13 cellular contexts compared by ENCODE assay signal in the genomic region with DNA sequence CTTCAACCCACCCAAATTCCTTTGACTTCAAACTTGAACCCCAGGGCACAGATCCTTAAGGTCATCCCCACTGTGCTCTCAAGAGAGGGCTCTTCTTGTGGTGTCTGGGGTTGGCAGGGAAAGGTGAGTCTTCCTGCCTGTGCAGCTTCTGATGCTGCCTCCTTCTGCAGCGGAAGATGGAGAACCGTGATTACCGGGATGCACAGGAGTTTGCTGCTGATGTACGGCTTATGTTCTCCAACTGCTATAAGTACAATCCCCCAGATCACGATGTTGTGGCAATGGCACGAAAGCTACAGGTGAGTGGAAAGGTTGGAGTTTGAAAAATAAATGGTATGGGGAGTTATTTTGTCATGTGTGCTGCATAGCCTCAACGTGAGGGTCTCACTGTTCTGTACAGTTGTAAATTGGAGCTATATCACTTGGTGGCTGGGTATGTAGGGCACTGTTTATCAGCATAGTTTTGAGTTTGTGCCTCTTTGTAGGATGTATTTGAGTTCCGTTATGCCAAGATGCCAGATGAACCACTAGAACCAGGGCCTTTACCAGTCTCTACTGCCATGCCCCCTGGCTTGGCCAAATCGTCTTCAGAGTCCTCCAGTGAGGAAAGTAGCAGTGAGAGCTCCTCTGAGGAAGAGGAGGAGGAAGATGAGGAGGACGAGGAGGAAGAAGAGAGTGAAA. TPM values are rescaled to one million over a fixed set of nuclear protein-coding genes. Genes with fewer than 3 reads are reported as not detected.
DNase-seq lines count a peak whose midpoint lies in the region; ATAC-seq and TF ChIP-seq lines count a peak whose summit lies in the region.
"Had no signal": no experiment of that assay in that cellular context is flagged by ENCODE, and none has a peak within 500 bp of the region (broad histone marks: within the 10 kb centered on the region; RNA-seq: fewer than 3 reads in every experiment).

No MANE protein-coding gene starts in this region.

- H3K4me1 ChIP-seq in CD8-positive, alpha-beta T cell (ENCODE audit: insufficient read depth, low read length), result peaks cover 35% of the 10 kb centered on the region
- H3K4me1 ChIP-seq in KMS-11 (ENCODE audit: low read depth, poor library complexity, severe bottlenecking) (peaks cover 26% of the 10 kb centered on the region), osteoblast (ENCODE audit: insufficient read depth, low read length) (peaks cover 26% of the 10 kb centered on the region)

- H3K9me3 Mint-ChIP-seq in CD8-positive, alpha-beta T cell, result no peaks in the 10 kb centered on the region

- no peak overlapping the region for H3K4me3 ChIP-seq in CD8-positive, alpha-beta T cell (ENCODE audit: low read depth, low read length)
- no peak overlapping the region for H3K4me3 ChIP-seq in KMS-11 (IDR thresholded peaks at IDR 0.05; ENCODE audit: insufficient read depth, low read depth, low read length)
- H3K4me3 ChIP-seq in brain microvascular endothelial cell (ENCODE audit: low read depth, low read length), result peak overlapping the region; percentile 12
- no peak overlapping the region for H3K4me3 ChIP-seq in osteoblast (ENCODE audit: insufficient read depth, low read length)
- H3K4me3 ChIP-seq: lower lobe of right lung, upper lobe of right lung had no signal

- no peak overlapping the region for H3K9ac ChIP-seq in KMS-11

- ATAC-seq in CD8-positive, alpha-beta T cell, result no peak
- ATAC-seq: heart right ventricle, lower lobe of right lung, upper lobe of right lung had no signal

- H3K4me3 Mint-ChIP-seq in CD8-positive, alpha-beta T cell, result no peak overlapping the region

- H3K27ac ChIP-seq in CD8-positive, alpha-beta T cell (ENCODE audit: low read depth, low read length), result no peak overlapping the region
- no peak overlapping the region for H3K27ac ChIP-seq in KMS-11
- H3K27ac ChIP-seq in brain microvascular endothelial cell, result no peak overlapping the region
- no peak overlapping the region for H3K27ac ChIP-seq in osteoblast (ENCODE audit: low read depth, low read length)
- H3K27ac ChIP-seq: heart right ventricle, lower lobe of right lung, upper lobe of right lung had no signal

- no peak for TF ChIP-seq CTCF in CD8-positive, alpha-beta T cell (IDR thresholded peaks at IDR 0.05)
- TF ChIP-seq CTCF in KMS-11 (conservative IDR thresholded peaks at IDR 0.05; ENCODE audit: low read depth, low read length) (0 out of 2 replicates have a peak, but pooled peaks have one; percentile 15), brain microvascular endothelial cell (IDR thresholded peaks at IDR 0.05; ENCODE audit: low read depth, low read length, missing control alignments) (no peak), osteoblast (IDR thresholded peaks at IDR 0.05; ENCODE audit: extremely low read depth, low read depth, low read length) (no peak)

- H3K4me1 Mint-ChIP-seq in CD8-positive, alpha-beta T cell (ENCODE audit: low read depth), result peaks cover 55% of the 10 kb centered on the region

- no peaks in the 10 kb centered on the region for H3K27me3 Mint-ChIP-seq in CD8-positive, alpha-beta T cell (ENCODE audit: low read depth)

- no peaks in the 10 kb centered on the region for H3K27me3 ChIP-seq in CD8-positive, alpha-beta T cell (ENCODE audit: insufficient read depth, low read length)
- H3K27me3 ChIP-seq in KMS-11 (ENCODE audit: insufficient read depth, low read depth) (no peaks in the 10 kb centered on the region), brain microvascular endothelial cell (replicated peaks) (no peaks in the 10 kb centered on the region), osteoblast (ENCODE audit: insufficient read depth, low read length) (no peaks in the 10 kb centered on the region)
- H3K27me3 ChIP-seq: heart right ventricle, upper lobe of right lung had no signal

- peaks cover 74% of the 10 kb centered on the region for H3K36me3 ChIP-seq in CD8-positive, alpha-beta T cell (ENCODE audit: insufficient read depth, low read length)
- H3K36me3 ChIP-seq in KMS-11 (ENCODE audit: insufficient read depth) (peaks cover 51% of the 10 kb centered on the region; the same call in 1 of the 2 replicates), brain microvascular endothelial cell (replicated peaks) (peaks cover 95% of the 10 kb centered on the region), osteoblast (ENCODE audit: insufficient read depth, low read length) (peaks cover 99% of the 10 kb centered on the region)

- H3K9me3 ChIP-seq in CD8-positive, alpha-beta T cell (ENCODE audit: low read length), result no peaks in the 10 kb centered on the region
- no peaks in the 10 kb centered on the region for H3K9me3 ChIP-seq in osteoblast (ENCODE audit: low read depth, low read length)
- H3K9me3 ChIP-seq: heart right ventricle, lower lobe of right lung, upper lobe of right lung had no signal

- H4K20me1 ChIP-seq in KMS-11 (ENCODE audit: insufficient read depth), result peaks cover 75% of the 10 kb centered on the region
- H4K20me1 ChIP-seq in osteoblast (ENCODE audit: insufficient read depth, low read length), result peaks cover 85% of the 10 kb centered on the region

- H3K79me2 ChIP-seq in KMS-11 (ENCODE audit: insufficient read depth, low read depth), result peaks cover 71% of the 10 kb centered on the region
- H3K79me2 ChIP-seq in osteoblast (ENCODE audit: insufficient read depth, low read length), result peaks cover 81% of the 10 kb centered on the region

- CTCF ChIA-PET in CD8-positive, alpha-beta T cell (lab: Charles Lee), result interaction anchor here (0.9 to 30.1 kb wide), 6 partner anchors 10 to 109 kb away, joined by 3 to 662 read pairs (median 5); a partner anchor contains a TSS

- intact Hi-C loops in CD8-positive, alpha-beta T cell (cut with DNase I, micrococcal nuclease), result no loop called here

- no peak overlapping the region for H3K4me2 ChIP-seq in KMS-11
- peak overlapping the region; percentile 10 for H3K4me2 ChIP-seq in osteoblast (ENCODE audit: insufficient read depth, low read length)

- peak overlapping the region; percentile 34 for H3K27ac Mint-ChIP-seq in CD8-positive, alpha-beta T cell

- H2AFZ ChIP-seq in KMS-11 (ENCODE audit: low read depth) (no peak overlapping the region), osteoblast (ENCODE audit: low read length) (no peak overlapping the region)

- in situ Hi-C loops in brain microvascular endothelial cell (cut with HindIII; ENCODE audit: low pct_ligation_motif_present, low sequenced_read_pairs), result no loop called here

- H3K36me3 Mint-ChIP-seq in CD8-positive, alpha-beta T cell, result peaks cover 97% of the 10 kb centered on the region

- POLR2A ChIA-PET in CD8-positive, alpha-beta T cell (lab: Charles Lee), result interaction anchor here (0.6 to 9.3 kb wide), 4 partner anchors 13 to 138 kb away, joined by 3 to 81 read pairs (median 6); a partner anchor contains a TSS

- DNase-seq in CD8-positive, alpha-beta T cell, result no peak
- DNase-seq in brain microvascular endothelial cell (no peak), osteoblast (ENCODE audit: insufficient read length, low spot score, missing footprints) (no peak), NCI-H187 treated with DMSO at 0.1 percent for 48 hours (lab: John Stamatoyannopoulos, UW) (no peak), dedifferentiated amniotic fluid mesenchymal stem cell (ENCODE audit: extremely low spot score) (no peak)
- DNase-seq in stimulated activated CD4-positive, alpha-beta T cell treated with anti-CD3 and anti-CD28 coated beads, Interleukin-2, amount 100 ng/mL, for 24 hours, result no peak
- DNase-seq: DMS79 treated with DMSO at 0.1 percent for 48 hours; effector CD8-positive, alpha-beta T cell; heart right ventricle; lower lobe of right lung; upper lobe of right lung had no signal

RNA-seq across cellular contexts. Expression of a gene that starts 9.0 kb away (rescaled TPM):
- 100 to 1,000 TPM; 333 to 340 TPM for total RNA-seq in CD8-positive, alpha-beta T cell
- 116 and 119 TPM in 2 replicates for total RNA-seq in osteoblast

RNA-seq across cellular contexts. Expression of a gene that starts 24.5 kb away (rescaled TPM):
- total RNA-seq in CD8-positive, alpha-beta T cell, result 10 to 100 TPM; 25.9 to 32.3 TPM
- 9.0 and 20.0 TPM in 2 replicates for total RNA-seq in osteoblast

RNA-seq across cellular contexts. Expression of a gene that starts 32.0 kb away (rescaled TPM):
- 10 to 100 TPM; 16.2 to 18.5 TPM for total RNA-seq in CD8-positive, alpha-beta T cell
- total RNA-seq in osteoblast, result under 0.01 and 2.4 TPM in 2 replicates
- total RNA-seq: pulmonary artery endothelial cell had no signal

RNA-seq across cellular contexts. Expression of a gene that starts 36.6 kb away (rescaled TPM):
- total RNA-seq in CD8-positive, alpha-beta T cell, result 1 to 10 TPM; 8.9 to 9.9 TPM
- 2.2 and 8.3 TPM in 2 replicates for total RNA-seq in osteoblast
